Comparison of ENCODE assay signal across 8 cellular contexts in the genomic region with DNA sequence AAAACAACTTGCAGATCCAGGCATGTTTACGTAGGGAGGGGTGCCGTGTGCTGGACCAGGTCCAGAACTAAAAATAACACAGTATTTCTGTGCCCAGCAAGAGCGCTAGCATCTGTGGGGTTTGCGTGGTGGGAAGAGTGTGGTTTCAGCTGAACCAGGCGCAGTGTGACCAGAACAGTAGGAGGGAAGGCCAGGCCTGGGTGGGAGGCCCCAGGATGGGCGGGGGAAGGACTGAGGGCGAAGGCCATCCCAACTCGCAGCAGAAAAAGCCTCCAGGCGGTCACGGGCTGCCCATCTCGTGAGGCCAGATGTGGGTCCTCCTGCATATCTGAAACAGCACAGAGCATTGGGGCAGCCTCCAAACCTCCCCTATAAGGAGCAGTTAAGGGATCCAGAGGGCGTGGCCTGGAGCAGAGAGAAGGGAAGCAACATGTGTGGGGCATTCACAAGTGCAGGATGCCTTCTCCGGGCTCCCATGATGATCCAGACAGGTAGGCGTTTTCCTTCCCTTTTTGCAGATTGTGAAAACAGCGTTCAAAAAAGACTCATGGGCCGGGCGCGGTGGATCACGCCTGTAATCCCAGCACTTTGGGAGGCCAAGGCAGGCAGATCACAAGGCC. TPM values are rescaled to one million over a fixed set of nuclear protein-coding genes. Genes with fewer than 3 reads are reported as not detected.
A peak's percentile ranks its signal among the peaks of the same experiment; 100 is the strongest.
DNase-seq lines count a peak whose midpoint lies in the region; ATAC-seq and TF ChIP-seq lines count a peak whose summit lies in the region.

No MANE protein-coding gene starts in this region.

- DNase-seq in AG09309 (ENCODE audit: low read depth) (peak; percentile 76), NCI-H2029 treated with DMSO at 0.1 percent for 48 hours (lab: John Stamatoyannopoulos, UW) (peak; percentile 53), neural crest cell (ENCODE audit: low read depth, low spot score) (peak; percentile 46), midbrain (lab: John Stamatoyannopoulos, UW) (no peak)
- no peak for DNase-seq in activated CD4-positive, alpha-beta T cell treated with anti-CD3 and anti-CD28 coated beads, Interleukin-2, amount 10 ng/mL, durations not matched to agents 7 days and 5 days
- no peak for DNase-seq in effector CD8-positive, alpha-beta T cell (lab: John Stamatoyannopoulos, UW)

- CTCF ChIA-PET in activated CD4-positive, alpha-beta T cell treated with anti-CD3 and anti-CD28 coated beads, Interleukin-2, amount 10 ng/mL, durations not matched to agents 7 days and 5 days (lab: Charles Lee): interaction anchor here (0.8 to 1.6 kb wide), 2 partner anchors 9 to 13 kb away, joined by 3 to 4 read pairs; no protein-coding TSS in a partner anchor

- H3K9ac ChIP-seq in endocrine pancreas (ENCODE audit: control insufficient read depth, insufficient read depth, low read length): peak overlapping the region; percentile 23

- H3K9me3 ChIP-seq in endocrine pancreas (ENCODE audit: control insufficient read depth, low read length): no peaks in the 10 kb centered on the region

- ATAC-seq in GM21390 (IDR thresholded peaks at IDR 0.05; ENCODE audit: unreplicated experiment): no peak

- H3K27me3 ChIP-seq in endocrine pancreas (ENCODE audit: control insufficient read depth, insufficient read depth, low read length): no peaks in the 10 kb centered on the region

- no peaks in the 10 kb centered on the region for H3K36me3 ChIP-seq in endocrine pancreas (ENCODE audit: control insufficient read depth, insufficient read depth, low read length)

- H3K27me3 Mint-ChIP-seq in neural crest cell (ENCODE audit: low read depth): no peaks in the 10 kb centered on the region
- no peaks in the 10 kb centered on the region for H3K27me3 Mint-ChIP-seq in activated CD4-positive, alpha-beta T cell treated with anti-CD3 and anti-CD28 coated beads, Interleukin-2, amount 10 ng/mL, durations not matched to agents 7 days and 5 days

- no peaks in the 10 kb centered on the region for H3K36me3 Mint-ChIP-seq in neural crest cell (ENCODE audit: low read depth)
- H3K36me3 Mint-ChIP-seq in activated CD4-positive, alpha-beta T cell treated with anti-CD3 and anti-CD28 coated beads, Interleukin-2, amount 10 ng/mL, durations not matched to agents 7 days and 5 days (ENCODE audit: low read depth): no peaks in the 10 kb centered on the region

- no peaks in the 10 kb centered on the region for H3K4me1 ChIP-seq in endocrine pancreas (ENCODE audit: control insufficient read depth, insufficient read depth, low read length)

- H3K4me3 ChIP-seq in AG09309 (ENCODE audit: control insufficient read depth, low read depth, low read length) (no peak overlapping the region), endocrine pancreas (ENCODE audit: control insufficient read depth, insufficient read depth, low read length) (no peak overlapping the region)

- H3K4me3 Mint-ChIP-seq in neural crest cell: peak overlapping the region; percentile 17
- H3K4me3 Mint-ChIP-seq in activated CD4-positive, alpha-beta T cell treated with anti-CD3 and anti-CD28 coated beads, Interleukin-2, amount 10 ng/mL, durations not matched to agents 7 days and 5 days: no peak overlapping the region

- H3K4me1 Mint-ChIP-seq in neural crest cell: peaks cover 32% of the 10 kb centered on the region
- H3K4me1 Mint-ChIP-seq in activated CD4-positive, alpha-beta T cell treated with anti-CD3 and anti-CD28 coated beads, Interleukin-2, amount 10 ng/mL, durations not matched to agents 7 days and 5 days: no peaks in the 10 kb centered on the region

- H3K27ac Mint-ChIP-seq in neural crest cell (ENCODE audit: unreplicated experiment): peak overlapping the region; percentile 95
- H3K27ac Mint-ChIP-seq in activated CD4-positive, alpha-beta T cell treated with anti-CD3 and anti-CD28 coated beads, Interleukin-2, amount 10 ng/mL, durations not matched to agents 7 days and 5 days: no peak overlapping the region

- H3K9me3 Mint-ChIP-seq in neural crest cell: no peaks in the 10 kb centered on the region
- no peaks in the 10 kb centered on the region for H3K9me3 Mint-ChIP-seq in activated CD4-positive, alpha-beta T cell treated with anti-CD3 and anti-CD28 coated beads, Interleukin-2, amount 10 ng/mL, durations not matched to agents 7 days and 5 days

- POLR2A ChIA-PET in activated CD4-positive, alpha-beta T cell treated with anti-CD3 and anti-CD28 coated beads, Interleukin-2, amount 10 ng/mL, durations not matched to agents 7 days and 5 days (lab: Charles Lee): no interaction called here

- TF ChIP-seq CTCF in AG09309 (IDR thresholded peaks at IDR 0.05; ENCODE audit: control insufficient read depth, insufficient read depth, low read depth, low read length, missing control alignments) (no peak), neural crest cell (conservative IDR thresholded peaks at IDR 0.05) (no peak)

RNA-seq across cellular contexts. Expression of gene CD9, which starts 17.8 kb away (rescaled TPM):
- total RNA-seq in neural crest cell: 1.8 and 2.1 TPM in 2 replicates
- total RNA-seq in activated CD4-positive, alpha-beta T cell treated with anti-CD3 and anti-CD28 coated beads, Interleukin-2, amount 10 ng/mL, durations not matched to agents 7 days and 5 days: 1 to 10 TPM; 5.4 to 5.7 TPM

RNA-seq across cellular contexts. Expression of gene VWF, which starts 57.9 kb away (rescaled TPM):
- 0.02 and 0.21 TPM in 2 replicates for total RNA-seq in neural crest cell
- total RNA-seq in activated CD4-positive, alpha-beta T cell treated with anti-CD3 and anti-CD28 coated beads, Interleukin-2, amount 10 ng/mL, durations not matched to agents 7 days and 5 days: not detected

Comparison
In these comparisons a context has a peak if more than half of its experiments do, and no peak if none do; other contexts are left out.
1. DNase-seq: peak in AG09309 (single experiment), NCI-H2029 treated with DMSO at 0.1 percent for 48 hours (single experiment) and neural crest cell (single experiment); none in activated CD4-positive, alpha-beta T cell treated with anti-CD3 and anti-CD28 coated beads, Interleukin-2, amount 10 ng/mL, durations not matched to agents 7 days and 5 days (single experiment), midbrain (single experiment) and effector CD8-positive, alpha-beta T cell (single experiment).